ENCODE assay signal across 26 cellular contexts in genomic region chr14:55170526-55170925, GRCh38. TPM values are rescaled to one million over a fixed set of nuclear protein-coding genes. Genes with fewer than 3 reads are reported as not detected.
"Had no signal": no experiment of that assay in that cellular context is flagged by ENCODE, and none has a peak within 500 bp of the region (broad histone marks: within the 10 kb centered on the region; RNA-seq: fewer than 3 reads in every experiment).

No MANE protein-coding gene starts in this region.

- DNase-seq: dorsolateral prefrontal cortex; effector CD4-positive, alpha-beta T cell; gastrocnemius medialis; glutamatergic neuron; heart right ventricle; hippocampal formation; left cardiac atrium; left lung; mammary epithelial cell; mesendoderm; midbrain; naive thymus-derived CD4-positive, alpha-beta T cell; stimulated activated CD4-positive, alpha-beta T cell treated with anti-CD3 and anti-CD28 coated beads, Interleukin-2, amount 100 ng/mL, for 24 hours; stimulated activated CD4-positive, alpha-beta T cell treated with anti-CD3 and anti-CD28 coated beads, Interleukin-4, amount 100 ng/mL, for 24 hours; stimulated activated naive CD4-positive, alpha-beta T cell treated with Interleukin-2 at 50 U/mL for 16 hours; stomach; thyroid gland; trophoblast cell had no signal

- H3K9me3 ChIP-seq: gastrocnemius medialis, heart right ventricle, left lung, prostate gland, right atrium auricular region, stomach, thyroid gland, vagina had no signal

- H3K9me3 Mint-ChIP-seq: naive thymus-derived CD4-positive, alpha-beta T cell; nephron; neural progenitor cell; stimulated activated effector memory CD8-positive, alpha-beta T cell treated with anti-CD3 and anti-CD28 coated beads, Interleukin-12 subunit alpha, Interleukin-12 subunit beta, amount 100 ng/mL, for 72 hours had no signal

- H3K27me3 ChIP-seq: dorsolateral prefrontal cortex, gastrocnemius medialis, heart right ventricle, left lung, neural progenitor cell, right atrium auricular region, stomach, thyroid gland, vagina had no signal

- H2AFZ ChIP-seq: neural progenitor cell had no signal

- ATAC-seq: gastrocnemius medialis; heart right ventricle; left cardiac atrium; left lung; naive thymus-derived CD4-positive, alpha-beta T cell; sciatic nerve; stimulated activated effector memory CD8-positive, alpha-beta T cell treated with anti-CD3 and anti-CD28 coated beads, Interleukin-12 subunit alpha, Interleukin-12 subunit beta, amount 100 ng/mL, for 72 hours had no signal

- H3K27ac Mint-ChIP-seq: naive thymus-derived CD4-positive, alpha-beta T cell; nephron; neural progenitor cell; stimulated activated effector memory CD8-positive, alpha-beta T cell treated with anti-CD3 and anti-CD28 coated beads, Interleukin-12 subunit alpha, Interleukin-12 subunit beta, amount 100 ng/mL, for 72 hours had no signal

- H3K4me3 Mint-ChIP-seq: naive thymus-derived CD4-positive, alpha-beta T cell; nephron; neural progenitor cell; stimulated activated effector memory CD8-positive, alpha-beta T cell treated with anti-CD3 and anti-CD28 coated beads, Interleukin-12 subunit alpha, Interleukin-12 subunit beta, amount 100 ng/mL, for 72 hours had no signal

- H3K27me3 Mint-ChIP-seq: naive thymus-derived CD4-positive, alpha-beta T cell had no signal

- H3K27ac ChIP-seq: dorsolateral prefrontal cortex, gastrocnemius medialis, heart right ventricle, left lung, neural progenitor cell, prostate gland, right atrium auricular region, stomach, thyroid gland, vagina had no signal

- H3K36me3 ChIP-seq: gastrocnemius medialis, prostate gland, right atrium auricular region, stomach, thyroid gland, vagina had no signal

- FAIRE-seq: islet of Langerhans had no signal

- H3K4me1 ChIP-seq: gastrocnemius medialis, heart right ventricle, left lung, neural progenitor cell, prostate gland, right atrium auricular region, stomach, thyroid gland, vagina had no signal

- H3K9ac ChIP-seq: neural progenitor cell had no signal

- H3K4me2 ChIP-seq: neural progenitor cell had no signal

- H3K4me3 ChIP-seq: dorsolateral prefrontal cortex, gastrocnemius medialis, heart right ventricle, left lung, neural progenitor cell, prostate gland, right atrium auricular region, stomach, thyroid gland, vagina had no signal

- H3K4me1 Mint-ChIP-seq: naive thymus-derived CD4-positive, alpha-beta T cell; nephron; neural progenitor cell; stimulated activated effector memory CD8-positive, alpha-beta T cell treated with anti-CD3 and anti-CD28 coated beads, Interleukin-12 subunit alpha, Interleukin-12 subunit beta, amount 100 ng/mL, for 72 hours had no signal

RNA-seq across cellular contexts. Expression of gene DLGAP5, which starts 20.9 kb away (rescaled TPM):
- total RNA-seq: gastrocnemius medialis had no signal
- polyA plus RNA-seq: naive thymus-derived CD4-positive, alpha-beta T cell had no signal
